Comparison of ENCODE assay signal across 8 cellular contexts in the genomic region with DNA sequence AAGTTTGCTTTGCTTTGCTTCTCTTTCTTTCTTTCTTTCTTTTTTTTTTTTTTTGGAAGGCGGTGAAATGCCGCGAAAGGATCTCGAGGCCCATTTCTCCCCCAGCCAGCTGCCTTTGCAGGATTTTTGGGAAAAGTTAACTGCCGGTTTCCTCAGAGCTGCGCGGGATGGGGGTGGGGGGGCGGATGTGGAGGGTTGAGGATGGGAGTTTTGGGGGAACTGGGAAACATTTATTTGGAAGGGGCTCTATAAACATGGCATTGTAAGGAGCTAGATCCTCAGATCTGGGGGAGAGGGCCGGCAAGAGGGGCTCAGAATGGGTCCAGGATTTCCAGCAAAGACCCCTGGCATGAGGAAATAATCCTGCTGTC. TPM values are rescaled to one million over a fixed set of nuclear protein-coding genes. Genes with fewer than 3 reads are reported as not detected.
A peak's percentile ranks its signal among the peaks of the same experiment; 100 is the strongest.
DNase-seq lines count a peak whose midpoint lies in the region; ATAC-seq and TF ChIP-seq lines count a peak whose summit lies in the region.

No MANE protein-coding gene starts in this region.

- POLR2A ChIA-PET in T-cell (lab: Charles Lee): interaction anchor here (0.6 to 0.8 kb wide), 4 partner anchors 9 to 130 kb away, joined by 4 to 9 read pairs (median 5); no protein-coding TSS in a partner anchor

- no peaks in the 10 kb centered on the region for H3K9me3 Mint-ChIP-seq in T-cell

- H3K4me1 Mint-ChIP-seq in T-cell: peaks cover 40 to 45% (median 43%) of the 10 kb centered on the region in 3 donors

- CTCF ChIA-PET in T-cell (lab: Charles Lee): interaction anchor here in 1 of 2 donors (0.7 kb wide), 1 partner anchor 122 kb away, joined by 5 read pairs; no protein-coding TSS in a partner anchor

- H3K27ac Mint-ChIP-seq in T-cell: peak overlapping the region; percentile 31 to 94

- H3K36me3 Mint-ChIP-seq in T-cell: no peaks in the 10 kb centered on the region

- H3K4me3 ChIP-seq in GM12875 (ENCODE audit: low read depth, low read length) (peak overlapping the region; percentile 67), fibroblast of villous mesenchyme (ENCODE audit: low read depth, low read length) (peak overlapping the region; percentile 80), skeletal muscle cell (ENCODE audit: low read depth, low read length) (peak overlapping the region; percentile 72)

- no peak for DNase-seq in T-cell
- DNase-seq in fibroblast of villous mesenchyme (ENCODE audit: low read depth): no peak
- DNase-seq in skeletal muscle cell (ENCODE audit: low read depth): no peak
- no peak for DNase-seq in cerebellar nuclear complex (lab: John Stamatoyannopoulos, UW)
- DNase-seq in DMS153 treated with DMSO at 0.1 percent for 48 hours (lab: John Stamatoyannopoulos, UW; ENCODE audit: unreplicated experiment): no peak

- H3K4me3 Mint-ChIP-seq in T-cell: peak overlapping the region; percentile 96 to 98 (median 97)

- H3K27me3 Mint-ChIP-seq in T-cell: no peaks in the 10 kb centered on the region

- ATAC-seq in T-cell (replicated peaks in 1 of 4) (no peak), HG03565 (IDR thresholded peaks at IDR 0.05; ENCODE audit: unreplicated experiment) (no peak), GM21367 (IDR thresholded peaks at IDR 0.05; ENCODE audit: unreplicated experiment) (no peak)

- TF ChIP-seq CTCF in GM12875 (IDR thresholded peaks at IDR 0.05; ENCODE audit: borderline replicate concordance, insufficient read depth, low read depth, low read length): no peak
- no peak for TF ChIP-seq CTCF in fibroblast of villous mesenchyme (IDR thresholded peaks at IDR 0.05; ENCODE audit: insufficient read depth, low read depth, low read length)

RNA-seq across cellular contexts. Expression of a gene that starts 1.1 kb away (rescaled TPM):
- total RNA-seq in T-cell: 10 to 100 TPM; 22.9 to 31.4 (median 24.5) TPM
- total RNA-seq in fibroblast of villous mesenchyme: 9.5 and 12.2 TPM in 2 replicates
